In genomic region chr5:132802044-132802684, GRCh38 we compare ENCODE assay signal across 1 cellular context.
TF ChIP-seq lines count a peak whose summit lies in the region.

No MANE protein-coding gene starts in this region.

TF ChIP-seq in HCT116, 20 proteins besides CTCF, POLR2A, EP300 and RAD21 (continued from another document):
- TF ChIP-seq REST (IDR thresholded peaks at IDR 0.05; ENCODE audit: low read depth) = no peak
- no peak for TF ChIP-seq EGR1 (IDR thresholded peaks at IDR 0.05; ENCODE audit: low read depth)
- no peak for TF ChIP-seq SP1 (IDR thresholded peaks at IDR 0.05; ENCODE audit: low read depth)
- no peak for TF ChIP-seq EZH2phosphoT487 (IDR thresholded peaks at IDR 0.05; ENCODE audit: borderline replicate concordance)
- TF ChIP-seq JUND (IDR thresholded peaks at IDR 0.05) = no peak
- no peak for TF ChIP-seq ZNF274 (IDR thresholded peaks at IDR 0.05; ENCODE audit: low read depth, low read length)
